1 cellular context compared by ENCODE assay signal in the genomic region with DNA sequence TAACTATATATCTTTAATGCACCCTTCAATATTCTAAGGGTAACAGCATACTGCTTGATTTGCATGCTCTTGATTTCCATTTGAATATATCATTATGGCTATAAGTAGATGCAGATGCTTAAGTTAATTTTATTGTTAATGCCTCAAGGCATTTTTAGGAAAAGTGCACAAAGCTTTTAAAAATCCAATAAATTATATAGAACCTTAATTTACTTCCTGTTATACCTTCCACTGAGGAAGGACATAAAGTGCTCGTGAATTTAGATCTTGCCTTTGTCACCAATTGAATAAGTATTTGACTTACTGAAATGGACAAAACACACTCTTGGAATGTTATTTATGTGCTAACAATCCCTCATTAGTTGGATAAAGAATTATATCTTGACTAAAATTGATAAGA.
TF ChIP-seq lines count a peak whose summit lies in the region.

No MANE protein-coding gene starts in this region.

TF ChIP-seq in SK-N-SH, 30 proteins besides CTCF, POLR2A, EP300 and RAD21 (continued from another document):
- TF ChIP-seq, protein P1, sequence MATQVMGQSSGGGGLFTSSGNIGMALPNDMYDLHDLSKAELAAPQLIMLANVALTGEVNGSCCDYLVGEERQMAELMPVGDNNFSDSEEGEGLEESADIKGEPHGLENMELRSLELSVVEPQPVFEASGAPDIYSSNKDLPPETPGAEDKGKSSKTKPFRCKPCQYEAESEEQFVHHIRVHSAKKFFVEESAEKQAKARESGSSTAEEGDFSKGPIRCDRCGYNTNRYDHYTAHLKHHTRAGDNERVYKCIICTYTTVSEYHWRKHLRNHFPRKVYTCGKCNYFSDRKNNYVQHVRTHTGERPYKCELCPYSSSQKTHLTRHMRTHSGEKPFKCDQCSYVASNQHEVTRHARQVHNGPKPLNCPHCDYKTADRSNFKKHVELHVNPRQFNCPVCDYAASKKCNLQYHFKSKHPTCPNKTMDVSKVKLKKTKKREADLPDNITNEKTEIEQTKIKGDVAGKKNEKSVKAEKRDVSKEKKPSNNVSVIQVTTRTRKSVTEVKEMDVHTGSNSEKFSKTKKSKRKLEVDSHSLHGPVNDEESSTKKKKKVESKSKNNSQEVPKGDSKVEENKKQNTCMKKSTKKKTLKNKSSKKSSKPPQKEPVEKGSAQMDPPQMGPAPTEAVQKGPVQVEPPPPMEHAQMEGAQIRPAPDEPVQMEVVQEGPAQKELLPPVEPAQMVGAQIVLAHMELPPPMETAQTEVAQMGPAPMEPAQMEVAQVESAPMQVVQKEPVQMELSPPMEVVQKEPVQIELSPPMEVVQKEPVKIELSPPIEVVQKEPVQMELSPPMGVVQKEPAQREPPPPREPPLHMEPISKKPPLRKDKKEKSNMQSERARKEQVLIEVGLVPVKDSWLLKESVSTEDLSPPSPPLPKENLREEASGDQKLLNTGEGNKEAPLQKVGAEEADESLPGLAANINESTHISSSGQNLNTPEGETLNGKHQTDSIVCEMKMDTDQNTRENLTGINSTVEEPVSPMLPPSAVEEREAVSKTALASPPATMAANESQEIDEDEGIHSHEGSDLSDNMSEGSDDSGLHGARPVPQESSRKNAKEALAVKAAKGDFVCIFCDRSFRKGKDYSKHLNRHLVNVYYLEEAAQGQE (IDR thresholded peaks at IDR 0.05; ENCODE audit: low read depth, low read length), result no peak
- TF ChIP-seq FOXM1 (IDR thresholded peaks at IDR 0.05; ENCODE audit: low read depth), result no peak
- TF ChIP-seq RCOR1 (IDR thresholded peaks at IDR 0.05; ENCODE audit: low read length), result no peak
- TF ChIP-seq, protein P2, sequence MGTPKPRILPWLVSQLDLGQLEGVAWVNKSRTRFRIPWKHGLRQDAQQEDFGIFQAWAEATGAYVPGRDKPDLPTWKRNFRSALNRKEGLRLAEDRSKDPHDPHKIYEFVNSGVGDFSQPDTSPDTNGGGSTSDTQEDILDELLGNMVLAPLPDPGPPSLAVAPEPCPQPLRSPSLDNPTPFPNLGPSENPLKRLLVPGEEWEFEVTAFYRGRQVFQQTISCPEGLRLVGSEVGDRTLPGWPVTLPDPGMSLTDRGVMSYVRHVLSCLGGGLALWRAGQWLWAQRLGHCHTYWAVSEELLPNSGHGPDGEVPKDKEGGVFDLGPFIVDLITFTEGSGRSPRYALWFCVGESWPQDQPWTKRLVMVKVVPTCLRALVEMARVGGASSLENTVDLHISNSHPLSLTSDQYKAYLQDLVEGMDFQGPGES (IDR thresholded peaks at IDR 0.05; ENCODE audit: low read depth, low read length), result no peak
- TF ChIP-seq, protein P3, sequence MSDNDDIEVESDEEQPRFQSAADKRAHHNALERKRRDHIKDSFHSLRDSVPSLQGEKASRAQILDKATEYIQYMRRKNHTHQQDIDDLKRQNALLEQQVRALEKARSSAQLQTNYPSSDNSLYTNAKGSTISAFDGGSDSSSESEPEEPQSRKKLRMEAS (IDR thresholded peaks at IDR 0.05; ENCODE audit: low read depth), result no peak
- TF ChIP-seq, protein P4, sequence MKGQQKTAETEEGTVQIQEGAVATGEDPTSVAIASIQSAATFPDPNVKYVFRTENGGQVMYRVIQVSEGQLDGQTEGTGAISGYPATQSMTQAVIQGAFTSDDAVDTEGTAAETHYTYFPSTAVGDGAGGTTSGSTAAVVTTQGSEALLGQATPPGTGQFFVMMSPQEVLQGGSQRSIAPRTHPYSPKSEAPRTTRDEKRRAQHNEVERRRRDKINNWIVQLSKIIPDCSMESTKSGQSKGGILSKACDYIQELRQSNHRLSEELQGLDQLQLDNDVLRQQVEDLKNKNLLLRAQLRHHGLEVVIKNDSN (IDR thresholded peaks at IDR 0.05; ENCODE audit: borderline replicate concordance, low read depth), result no peak
